ENCODE assay signal across 1 cellular context in the genomic region with DNA sequence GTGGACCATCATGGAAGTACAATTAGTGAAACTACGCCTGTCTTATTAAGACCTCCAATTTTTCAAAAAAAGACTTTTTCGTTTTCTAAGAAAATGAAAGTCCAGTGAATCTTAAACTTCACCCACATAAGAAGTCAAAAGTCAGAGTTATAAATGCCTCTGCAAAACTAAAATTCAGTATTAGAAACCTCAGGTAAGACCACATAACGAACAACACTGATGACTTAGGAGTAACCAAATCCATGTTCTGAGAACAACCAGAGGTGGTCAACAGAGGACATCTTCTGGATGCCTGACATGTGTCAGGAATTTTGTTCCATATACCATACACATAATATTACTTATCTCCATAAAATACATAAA.
TF ChIP-seq lines count a peak whose summit lies in the region.

No MANE protein-coding gene starts in this region.

TF ChIP-seq in liver, 16 proteins besides CTCF, POLR2A, EP300 and RAD21 (continued from another document):
- TF ChIP-seq REST (IDR thresholded peaks at IDR 0.05) (no peak), FOXA1 (IDR thresholded peaks at IDR 0.05) (no peak), ATF3 (IDR thresholded peaks at IDR 0.05) (no peak), FOXA2 (IDR thresholded peaks at IDR 0.05) (no peak)
